In genomic region chr10:109973430-109973829, GRCh38 we compare ENCODE assay signal across 1 cellular context.
TF ChIP-seq lines count a peak whose summit lies in the region.

No MANE protein-coding gene starts in this region.

TF ChIP-seq in SK-N-SH treated with all-trans-retinoic acid at 6 μM for 48 hours, 23 proteins besides CTCF, POLR2A, EP300 and RAD21 (continued from another document):
- TF ChIP-seq, protein P1, sequence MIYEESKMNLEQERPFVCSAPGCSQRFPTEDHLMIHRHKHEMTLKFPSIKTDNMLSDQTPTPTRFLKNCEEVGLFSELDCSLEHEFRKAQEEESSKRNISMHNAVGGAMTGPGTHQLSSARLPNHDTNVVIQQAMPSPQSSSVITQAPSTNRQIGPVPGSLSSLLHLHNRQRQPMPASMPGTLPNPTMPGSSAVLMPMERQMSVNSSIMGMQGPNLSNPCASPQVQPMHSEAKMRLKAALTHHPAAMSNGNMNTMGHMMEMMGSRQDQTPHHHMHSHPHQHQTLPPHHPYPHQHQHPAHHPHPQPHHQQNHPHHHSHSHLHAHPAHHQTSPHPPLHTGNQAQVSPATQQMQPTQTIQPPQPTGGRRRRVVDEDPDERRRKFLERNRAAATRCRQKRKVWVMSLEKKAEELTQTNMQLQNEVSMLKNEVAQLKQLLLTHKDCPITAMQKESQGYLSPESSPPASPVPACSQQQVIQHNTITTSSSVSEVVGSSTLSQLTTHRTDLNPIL (CRISPR knock-in tag; IDR thresholded peaks at IDR 0.05; ENCODE audit: low read depth), result no peak
- TF ChIP-seq, protein P2, sequence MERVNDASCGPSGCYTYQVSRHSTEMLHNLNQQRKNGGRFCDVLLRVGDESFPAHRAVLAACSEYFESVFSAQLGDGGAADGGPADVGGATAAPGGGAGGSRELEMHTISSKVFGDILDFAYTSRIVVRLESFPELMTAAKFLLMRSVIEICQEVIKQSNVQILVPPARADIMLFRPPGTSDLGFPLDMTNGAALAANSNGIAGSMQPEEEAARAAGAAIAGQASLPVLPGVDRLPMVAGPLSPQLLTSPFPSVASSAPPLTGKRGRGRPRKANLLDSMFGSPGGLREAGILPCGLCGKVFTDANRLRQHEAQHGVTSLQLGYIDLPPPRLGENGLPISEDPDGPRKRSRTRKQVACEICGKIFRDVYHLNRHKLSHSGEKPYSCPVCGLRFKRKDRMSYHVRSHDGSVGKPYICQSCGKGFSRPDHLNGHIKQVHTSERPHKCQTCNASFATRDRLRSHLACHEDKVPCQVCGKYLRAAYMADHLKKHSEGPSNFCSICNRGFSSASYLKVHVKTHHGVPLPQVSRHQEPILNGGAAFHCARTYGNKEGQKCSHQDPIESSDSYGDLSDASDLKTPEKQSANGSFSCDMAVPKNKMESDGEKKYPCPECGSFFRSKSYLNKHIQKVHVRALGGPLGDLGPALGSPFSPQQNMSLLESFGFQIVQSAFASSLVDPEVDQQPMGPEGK (CRISPR knock-in tag; IDR thresholded peaks at IDR 0.05; ENCODE audit: borderline replicate concordance), result no peak
- TF ChIP-seq ZFP30 (CRISPR knock-in tag; IDR thresholded peaks at IDR 0.05), result no peak
